8 cellular contexts compared by ENCODE assay signal in genomic region chr16:50025544-50025931, GRCh38. TPM values are rescaled to one million over a fixed set of nuclear protein-coding genes. Genes with fewer than 3 reads are reported as not detected.
DNase-seq lines count a peak whose midpoint lies in the region; ATAC-seq, FAIRE-seq and TF ChIP-seq lines count a peak whose summit lies in the region.

No MANE protein-coding gene starts in this region.

- no peaks in the 10 kb centered on the region for H3K9me3 ChIP-seq in body of pancreas

- intact Hi-C loops in body of pancreas (cut with DNase I) = no loop called here

- H3K36me3 Mint-ChIP-seq in stimulated activated memory B cell treated with anti-CD40 and anti-IgM and Interleukin-4, amounts not matched to agents 10 μg/mL and 1 μg/mL and 100 μg/mL, for 72 hours = peaks cover 10% of the 10 kb centered on the region

- H3K27me3 Mint-ChIP-seq in stimulated activated memory B cell treated with anti-CD40 and anti-IgM and Interleukin-4, amounts not matched to agents 10 μg/mL and 1 μg/mL and 100 μg/mL, for 72 hours = no peaks in the 10 kb centered on the region

- H3K4me3 ChIP-seq in body of pancreas = peak overlapping the region; percentile 88 to 94

- TF ChIP-seq CTCF in body of pancreas (IDR thresholded peaks at IDR 0.05) = no peak

- 1 to 2% methylated on average over 17 of the region's 17 CpGs for WGBS in body of pancreas, 2 donors

- H3K4me1 Mint-ChIP-seq in stimulated activated memory B cell treated with anti-CD40 and anti-IgM and Interleukin-4, amounts not matched to agents 10 μg/mL and 1 μg/mL and 100 μg/mL, for 72 hours = peaks cover 8% of the 10 kb centered on the region

- H3K4me3 Mint-ChIP-seq in stimulated activated memory B cell treated with anti-CD40 and anti-IgM and Interleukin-4, amounts not matched to agents 10 μg/mL and 1 μg/mL and 100 μg/mL, for 72 hours = peak overlapping the region; percentile 75

- H3K4me1 ChIP-seq in body of pancreas = peaks cover 8% of the 10 kb centered on the region

- ATAC-seq in HG02642 (IDR thresholded peaks at IDR 0.05; ENCODE audit: poor library complexity, unreplicated experiment) (peak; percentile 7), body of pancreas (peak; percentile 5)
- ATAC-seq in stimulated activated memory B cell treated with anti-CD40 and anti-IgM and Interleukin-4, amounts not matched to agents 10 μg/mL and 1 μg/mL and 100 μg/mL, for 72 hours = peak; percentile 4

- DNase-seq in GM12891 (ENCODE audit: insufficient read length, low spot score) (peak; percentile 27), RKO (ENCODE audit: low spot score) (peak; percentile 18), body of pancreas (peak in 3 of 4 donors; percentile 5 to 14 (median 13)), left kidney (ENCODE audit: low read depth, low spot score) (peak; percentile 76), COR-L47 (lab: John Stamatoyannopoulos, UW) (no peak), NCI-H187 (lab: John Stamatoyannopoulos, UW) (no peak)

- peak overlapping the region; percentile 46 for H3K27ac Mint-ChIP-seq in stimulated activated memory B cell treated with anti-CD40 and anti-IgM and Interleukin-4, amounts not matched to agents 10 μg/mL and 1 μg/mL and 100 μg/mL, for 72 hours

- peaks cover 0 to 4% of the 10 kb centered on the region in 2 donors for H3K36me3 ChIP-seq in body of pancreas (replicated peaks in 1 of 2; ENCODE audit: insufficient read depth in 1 of 2, low read depth in 2 of 2)

- no peaks in the 10 kb centered on the region for H3K9me3 Mint-ChIP-seq in stimulated activated memory B cell treated with anti-CD40 and anti-IgM and Interleukin-4, amounts not matched to agents 10 μg/mL and 1 μg/mL and 100 μg/mL, for 72 hours

- FAIRE-seq in GM12891 (lab: Jason Lieb, UNC) = peak; percentile 38

- no peak for TF ChIP-seq POLR2A in GM12891 (IDR thresholded peaks at IDR 0.05; ENCODE audit: low read depth, low read length)
- no peak for TF ChIP-seq POLR2A in body of pancreas (IDR thresholded peaks at IDR 0.05)

- peak overlapping the region in 3 of 4 donors; percentile 71 to 78 (median 71) for H3K27ac ChIP-seq in body of pancreas

- no peaks in the 10 kb centered on the region for H3K27me3 ChIP-seq in body of pancreas

TF ChIP-seq in GM12891, 5 proteins besides CTCF, POLR2A, EP300 and RAD21:
- TF ChIP-seq PAX5 (IDR thresholded peaks at IDR 0.05; ENCODE audit: insufficient read depth, low read length, severe bottlenecking) (no peak), SPI1 (IDR thresholded peaks at IDR 0.05; ENCODE audit: low read depth, low read length) (no peak), POU2F2 (IDR thresholded peaks at IDR 0.05; ENCODE audit: low read depth, low read length) (no peak), POLR2AphosphoS5 (IDR thresholded peaks at IDR 0.05; ENCODE audit: low read depth, low read length) (no peak), TAF1 (IDR thresholded peaks at IDR 0.05; ENCODE audit: low read depth, low read length) (no peak)
TF ChIP-seq in GM12891: peak in this region for 0.

RNA-seq across cellular contexts. Expression of gene CNEP1R1, which starts 0.5 kb away (rescaled TPM):
- 6.6 TPM for polyA plus RNA-seq in GM12891 (2012; ENCODE audit: low read depth, missing spikeins)
- total RNA-seq in body of pancreas = 10 to 100 TPM; 11.5 to 22.3 TPM

RNA-seq across cellular contexts. Expression of gene HEATR3, which starts 40.2 kb away (rescaled TPM):
- 7.7 TPM for polyA plus RNA-seq in GM12891 (2012; ENCODE audit: low read depth, missing spikeins)
- total RNA-seq in body of pancreas = 10 to 100 TPM; 17.4 to 25.7 TPM

Comparison
In these comparisons a context has a peak if more than half of its experiments do, and no peak if none do; other contexts are left out.
1. DNase-seq: peak in GM12891 (single experiment), RKO (single experiment), body of pancreas (3 of 4) and left kidney (single experiment); none in COR-L47 (single experiment) and NCI-H187 (0 of 2).
2. Peak in every context shown above with its lines, with median percentiles within 50 percentile points of each other: ATAC-seq.